8 cellular contexts compared by ENCODE assay signal in the genomic region with DNA sequence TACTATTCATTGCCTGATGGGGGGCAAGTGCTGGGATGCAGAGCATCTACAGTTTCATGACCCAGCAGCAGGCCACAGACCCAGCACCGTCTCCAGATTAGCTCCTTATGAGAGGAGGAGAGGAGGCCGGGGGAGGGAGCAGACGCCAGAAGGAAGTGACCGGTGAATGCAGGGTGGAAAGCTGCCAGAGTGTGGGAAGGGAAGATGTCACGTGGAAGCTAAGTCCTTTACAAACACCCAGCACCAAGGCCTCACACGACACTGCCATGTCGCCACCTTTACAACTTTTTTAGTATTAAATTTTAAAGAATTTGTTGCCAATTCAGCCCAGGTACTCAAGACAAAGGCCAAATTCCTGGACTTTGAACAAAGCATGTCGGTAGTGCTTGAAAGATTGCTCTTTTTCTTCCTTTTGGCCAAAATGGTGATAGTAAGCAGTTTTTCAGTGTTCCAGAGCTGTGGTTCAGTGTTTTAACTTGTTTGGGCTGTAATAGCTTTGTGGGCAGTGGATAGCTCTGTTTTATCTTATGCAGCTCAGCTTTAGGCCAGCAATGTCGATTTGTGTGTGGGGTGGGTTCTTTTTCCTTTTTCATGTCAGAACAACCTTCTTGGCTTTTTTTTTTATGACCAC. TPM values are rescaled to one million over a fixed set of nuclear protein-coding genes. Genes with fewer than 3 reads are reported as not detected.
DNase-seq lines count a peak whose midpoint lies in the region; ATAC-seq, FAIRE-seq and TF ChIP-seq lines count a peak whose summit lies in the region.

No MANE protein-coding gene starts in this region.

- H3K4me2 ChIP-seq in IMR-90 (ENCODE audit: low read depth, low read length): no peak overlapping the region

- peak overlapping the region; percentile 95 for H2BK5ac ChIP-seq in IMR-90 (ENCODE audit: low read depth, low read length, poor library complexity, severe bottlenecking)

- H3K27ac Mint-ChIP-seq in activated naive CD8-positive, alpha-beta T cell treated with anti-CD3 and anti-CD28 coated beads, Interleukin-2, amount 50 U/mL, for 24 hours: no peak overlapping the region

- H3K27ac ChIP-seq in IMR-90 (ENCODE audit: insufficient read depth, low read length) (peak overlapping the region; percentile 3; the same call in 1 of the 2 replicates), caudate nucleus (ENCODE audit: low read depth, low read length) (peak overlapping the region; percentile 71), kidney (ENCODE audit: low read depth in 2 of 2, low read length in 2 of 2) (peak overlapping the region; percentile 71 to 90), stomach smooth muscle (ENCODE audit: low read length) (peak overlapping the region; percentile 87)

- H3K27me3 ChIP-seq in IMR-90 (ENCODE audit: control insufficient read depth, insufficient read depth, low read length) (no peaks in the 10 kb centered on the region), stomach smooth muscle (ENCODE audit: control insufficient read depth in 1 of 2, insufficient read depth in 2 of 2, low read length in 2 of 2) (no peaks in the 10 kb centered on the region)

- peaks cover 3% of the 10 kb centered on the region; the same call in 1 of the 2 replicates for H4K20me1 ChIP-seq in IMR-90 (ENCODE audit: insufficient read depth, low read length)

- in situ Hi-C loops in IMR-90 (cut with MboI; ENCODE audit: low sequenced_read_pairs): no loop called here

- no peak overlapping the region for H2AFZ ChIP-seq in IMR-90 (replicated peaks; ENCODE audit: low read length, poor library complexity)

- intact Hi-C loops in IMR-90 (cut with micrococcal nuclease) (no loop called here), kidney (cut with DNase I) (no loop called here)

- H3K9ac ChIP-seq in IMR-90 (ENCODE audit: low read depth, low read length): peak overlapping the region; percentile 9; the same call in 1 of the 2 replicates
- H3K9ac ChIP-seq in kidney (ENCODE audit: low read length in 2 of 2): peak overlapping the region; percentile 29 to 71
- peak overlapping the region in 1 of 2 donors; percentile 1 for H3K9ac ChIP-seq in stomach smooth muscle (ENCODE audit: low read length in 2 of 2)

- H3K9me3 Mint-ChIP-seq in activated naive CD8-positive, alpha-beta T cell treated with anti-CD3 and anti-CD28 coated beads, Interleukin-2, amount 50 U/mL, for 24 hours: no peaks in the 10 kb centered on the region

- H3K36me3 Mint-ChIP-seq in activated naive CD8-positive, alpha-beta T cell treated with anti-CD3 and anti-CD28 coated beads, Interleukin-2, amount 50 U/mL, for 24 hours (ENCODE audit: low read depth): no peaks in the 10 kb centered on the region

- peak overlapping the region; percentile 79 for H4K91ac ChIP-seq in IMR-90 (ENCODE audit: insufficient read depth, low read depth, low read length)

- WGBS in IMR-90 (ENCODE audit: extremely low coverage in 2 of 2, insufficient read length in 1 of 2), 2 experiments: 100% methylated on average over 1 of the region's 9 CpGs; no CpG with 5 or more reads in 1 of the 2 experiments

- peak overlapping the region; percentile 70 for H3K14ac ChIP-seq in IMR-90 (replicated peaks; ENCODE audit: low read depth, low read length)

- H3K9me3 ChIP-seq in IMR-90 (ENCODE audit: control insufficient read depth, insufficient read depth, low read length): no peaks in the 10 kb centered on the region
- no peaks in the 10 kb centered on the region for H3K9me3 ChIP-seq in kidney (ENCODE audit: control insufficient read depth in 1 of 2, low read length in 2 of 2)
- no peaks in the 10 kb centered on the region for H3K9me3 ChIP-seq in stomach smooth muscle (ENCODE audit: control insufficient read depth in 2 of 2, low read length in 2 of 2)

- FAIRE-seq in kidney (lab: Jason Lieb, UNC): peak; percentile 6

- peak overlapping the region; percentile 84; the same call in 1 of the 2 replicates for H3K18ac ChIP-seq in IMR-90 (ENCODE audit: low read depth, low read length)

- H3K27me3 Mint-ChIP-seq in activated naive CD8-positive, alpha-beta T cell treated with anti-CD3 and anti-CD28 coated beads, Interleukin-2, amount 50 U/mL, for 24 hours: no peaks in the 10 kb centered on the region

- no peak for TF ChIP-seq RAD21 in IMR-90 (IDR thresholded peaks at IDR 0.05; ENCODE audit: low read length)

- H4K5ac ChIP-seq in IMR-90 (ENCODE audit: low read depth, low read length): peak overlapping the region; percentile 52; the same call in 1 of the 2 replicates

- H3K23ac ChIP-seq in IMR-90 (ENCODE audit: low read depth, low read length): peak overlapping the region; percentile 66; the same call in 1 of the 2 replicates

- TF ChIP-seq CTCF in IMR-90 (conservative IDR thresholded peaks at IDR 0.05; ENCODE audit: low read depth, low read length) (no peak), kidney (IDR thresholded peaks at IDR 0.05; ENCODE audit: borderline replicate concordance, extremely low read depth, insufficient read depth) (no peak)

- peaks cover 34% of the 10 kb centered on the region for H3K4me1 ChIP-seq in IMR-90 (ENCODE audit: control insufficient read depth, insufficient read depth, low read length)
- H3K4me1 ChIP-seq in kidney (ENCODE audit: control insufficient read depth in 1 of 2, insufficient read depth in 1 of 2, low read depth in 1 of 2, low read length in 2 of 2): peaks cover 35% of the 10 kb centered on the region in 2 donors
- peaks cover 79% of the 10 kb centered on the region for H3K4me1 ChIP-seq in stomach smooth muscle (ENCODE audit: control insufficient read depth, insufficient read depth, low read length)

- POLR2A ChIA-PET in IMR-90 (lab: Charles Lee; ENCODE audit: unreplicated experiment): no interaction called here

- no peak overlapping the region for H3K4me3 Mint-ChIP-seq in activated naive CD8-positive, alpha-beta T cell treated with anti-CD3 and anti-CD28 coated beads, Interleukin-2, amount 50 U/mL, for 24 hours

- peaks cover 17% of the 10 kb centered on the region for H3K4me1 Mint-ChIP-seq in activated naive CD8-positive, alpha-beta T cell treated with anti-CD3 and anti-CD28 coated beads, Interleukin-2, amount 50 U/mL, for 24 hours

- peaks cover 48 to 84% of the 10 kb centered on the region in 2 experiments for H3K79me1 ChIP-seq in IMR-90 (ENCODE audit: low read depth in 1 of 2, low read length in 2 of 2)

- CTCF ChIA-PET in IMR-90 (lab: Yijun Ruan, JAX): interaction anchor here (0.6 to 1.8 kb wide), 2 partner anchors 15 to 16 kb away, joined by 3 to 5 read pairs; no protein-coding TSS in a partner anchor

- peak; percentile 79 for DNase-seq in IMR-90
- DNase-seq in caudate nucleus (lab: John Stamatoyannopoulos, UW): peak in 45 of 61 donors; percentile 11 to 77 (median 34)
- peak; percentile 93 for DNase-seq in kidney
- DNase-seq in NCI-H446 (lab: John Stamatoyannopoulos, UW): no peak
- no peak for DNase-seq in activated naive CD8-positive, alpha-beta T cell treated with anti-CD3 and anti-CD28 coated beads, Interleukin-2, amount 50 U/mL, for 24 hours
- no peak for DNase-seq in 8988T

- peak overlapping the region; percentile 39 to 78; a peak in 3 of 4 replicates for H4K8ac ChIP-seq in IMR-90 (ENCODE audit: low read depth in 2 of 2, low read length in 2 of 2)

- H3K4ac ChIP-seq in IMR-90 (ENCODE audit: low read depth, low read length): peak overlapping the region; percentile 74

- dilution Hi-C loops in IMR-90 (cut with HindIII; ENCODE audit: low sequenced_read_pairs, unreplicated experiment): no loop called here

- H3K4me3 ChIP-seq in IMR-90 (ENCODE audit: insufficient read depth, low read depth, low read length) (no peak overlapping the region), kidney (ENCODE audit: low read length in 2 of 2) (no peak overlapping the region), stomach smooth muscle (ENCODE audit: low read length in 2 of 2) (peak overlapping the region in 1 of 2 donors; percentile 10)

- peak overlapping the region; percentile 51 for H2BK20ac ChIP-seq in IMR-90 (ENCODE audit: low read depth, low read length)

- H2BK120ac ChIP-seq in IMR-90 (ENCODE audit: low read depth, low read length): peak overlapping the region; percentile 53

- H3K36me3 ChIP-seq in IMR-90 (ENCODE audit: control insufficient read depth, insufficient read depth, low read length) (peaks cover 40% of the 10 kb centered on the region), kidney (ENCODE audit: control insufficient read depth in 1 of 2, insufficient read depth in 2 of 2, low read length in 2 of 2) (peaks cover 4 to 9% of the 10 kb centered on the region in 2 donors), stomach smooth muscle (ENCODE audit: control insufficient read depth in 2 of 2, insufficient read depth in 2 of 2, low read length in 2 of 2) (peaks cover 0 to 5% of the 10 kb centered on the region in 2 donors)

- no peak for TF ChIP-seq POLR2A in IMR-90 (IDR thresholded peaks at IDR 0.05; ENCODE audit: low read depth, low read length)

- BruUV-seq in IMR-90 (replicated peaks; lab: Mats Ljungman, UMichigan): no TSS peak

- no peak overlapping the region for H2AK9ac ChIP-seq in IMR-90 (replicated peaks; ENCODE audit: low read depth, low read length, poor library complexity)

- peaks cover 34% of the 10 kb centered on the region for H3K9me1 ChIP-seq in IMR-90 (ENCODE audit: insufficient read depth, low read length)

- peak overlapping the region; percentile 37 for H2AK5ac ChIP-seq in IMR-90 (ENCODE audit: low read depth, low read length)

- peak overlapping the region; percentile 60; the same call in 1 of the 3 replicates for H2BK15ac ChIP-seq in IMR-90 (ENCODE audit: low read depth, low read length)

- no peak overlapping the region for H3K56ac ChIP-seq in IMR-90 (ENCODE audit: extremely low read depth, insufficient read depth, low read length)

- peak; percentile 13; the same call in 1 of the 2 replicates for ATAC-seq in IMR-90 (ENCODE audit: low read depth)
- ATAC-seq in activated naive CD8-positive, alpha-beta T cell treated with anti-CD3 and anti-CD28 coated beads, Interleukin-2, amount 50 U/mL, for 24 hours: no peak
- ATAC-seq in GM21390 (IDR thresholded peaks at IDR 0.05; ENCODE audit: unreplicated experiment): no peak

TF ChIP-seq in IMR-90, 13 proteins besides CTCF, POLR2A, EP300 and RAD21 (continues in another document):
- TF ChIP-seq, protein P1, sequence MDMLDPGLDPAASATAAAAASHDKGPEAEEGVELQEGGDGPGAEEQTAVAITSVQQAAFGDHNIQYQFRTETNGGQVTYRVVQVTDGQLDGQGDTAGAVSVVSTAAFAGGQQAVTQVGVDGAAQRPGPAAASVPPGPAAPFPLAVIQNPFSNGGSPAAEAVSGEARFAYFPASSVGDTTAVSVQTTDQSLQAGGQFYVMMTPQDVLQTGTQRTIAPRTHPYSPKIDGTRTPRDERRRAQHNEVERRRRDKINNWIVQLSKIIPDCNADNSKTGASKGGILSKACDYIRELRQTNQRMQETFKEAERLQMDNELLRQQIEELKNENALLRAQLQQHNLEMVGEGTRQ (IDR thresholded peaks at IDR 0.05; ENCODE audit: low read depth, low read length): peak; percentile 53
- TF ChIP-seq MAFK (IDR thresholded peaks at IDR 0.05; ENCODE audit: low read depth, low read length): peak; percentile 41; the same call in 1 of the 2 replicates
- TF ChIP-seq MAZ (IDR thresholded peaks at IDR 0.05; ENCODE audit: borderline replicate concordance, low read depth, low read length): no peak

RNA-seq across cellular contexts. Expression of a gene that starts 58.2 kb away (rescaled TPM):
- total RNA-seq in IMR-90 (2012; rRNA removed) (230 and 274 TPM in 2 replicates), kidney (113 TPM)
- polyA plus RNA-seq in IMR-90 (2012; rRNA removed) (44.9 and 45.1 TPM in 2 replicates), kidney (ENCODE audit: insufficient read depth, low read depth, low replicate concordance) (8.6 TPM)
- 15.3 and 16.3 TPM in 2 replicates for polyA plus RNA-seq in IMR-90 (2012; cell fraction: cytosol; rRNA removed)
- polyA plus RNA-seq in IMR-90 (2012; cell fraction: nucleus; rRNA removed; ENCODE audit: low replicate concordance): 12.9 and 53.4 TPM in 2 replicates

Comparison
In these comparisons a context has a peak if more than half of its experiments do, and no peak if none do; other contexts are left out.
1. DNase-seq: peak in IMR-90 (single experiment), caudate nucleus (45 of 61) and kidney (single experiment); none in NCI-H446 (0 of 2), activated naive CD8-positive, alpha-beta T cell treated with anti-CD3 and anti-CD28 coated beads, Interleukin-2, amount 50 U/mL, for 24 hours (single experiment) and 8988T (single experiment).
2. H3K27ac ChIP-seq: peak in every context shown above with its lines; median percentile 87 in stomach smooth muscle; 80 in kidney; 71 in caudate nucleus; 3 in IMR-90.